In genomic region chr10:21808525-21808924, GRCh38 we compare ENCODE assay signal across 1 cellular context.
TF ChIP-seq lines count a peak whose summit lies in the region.

No MANE protein-coding gene starts in this region.

TF ChIP-seq in GM23338, 12 proteins besides CTCF, POLR2A, EP300 and RAD21 (continued from another document):
- TF ChIP-seq, protein P1, sequence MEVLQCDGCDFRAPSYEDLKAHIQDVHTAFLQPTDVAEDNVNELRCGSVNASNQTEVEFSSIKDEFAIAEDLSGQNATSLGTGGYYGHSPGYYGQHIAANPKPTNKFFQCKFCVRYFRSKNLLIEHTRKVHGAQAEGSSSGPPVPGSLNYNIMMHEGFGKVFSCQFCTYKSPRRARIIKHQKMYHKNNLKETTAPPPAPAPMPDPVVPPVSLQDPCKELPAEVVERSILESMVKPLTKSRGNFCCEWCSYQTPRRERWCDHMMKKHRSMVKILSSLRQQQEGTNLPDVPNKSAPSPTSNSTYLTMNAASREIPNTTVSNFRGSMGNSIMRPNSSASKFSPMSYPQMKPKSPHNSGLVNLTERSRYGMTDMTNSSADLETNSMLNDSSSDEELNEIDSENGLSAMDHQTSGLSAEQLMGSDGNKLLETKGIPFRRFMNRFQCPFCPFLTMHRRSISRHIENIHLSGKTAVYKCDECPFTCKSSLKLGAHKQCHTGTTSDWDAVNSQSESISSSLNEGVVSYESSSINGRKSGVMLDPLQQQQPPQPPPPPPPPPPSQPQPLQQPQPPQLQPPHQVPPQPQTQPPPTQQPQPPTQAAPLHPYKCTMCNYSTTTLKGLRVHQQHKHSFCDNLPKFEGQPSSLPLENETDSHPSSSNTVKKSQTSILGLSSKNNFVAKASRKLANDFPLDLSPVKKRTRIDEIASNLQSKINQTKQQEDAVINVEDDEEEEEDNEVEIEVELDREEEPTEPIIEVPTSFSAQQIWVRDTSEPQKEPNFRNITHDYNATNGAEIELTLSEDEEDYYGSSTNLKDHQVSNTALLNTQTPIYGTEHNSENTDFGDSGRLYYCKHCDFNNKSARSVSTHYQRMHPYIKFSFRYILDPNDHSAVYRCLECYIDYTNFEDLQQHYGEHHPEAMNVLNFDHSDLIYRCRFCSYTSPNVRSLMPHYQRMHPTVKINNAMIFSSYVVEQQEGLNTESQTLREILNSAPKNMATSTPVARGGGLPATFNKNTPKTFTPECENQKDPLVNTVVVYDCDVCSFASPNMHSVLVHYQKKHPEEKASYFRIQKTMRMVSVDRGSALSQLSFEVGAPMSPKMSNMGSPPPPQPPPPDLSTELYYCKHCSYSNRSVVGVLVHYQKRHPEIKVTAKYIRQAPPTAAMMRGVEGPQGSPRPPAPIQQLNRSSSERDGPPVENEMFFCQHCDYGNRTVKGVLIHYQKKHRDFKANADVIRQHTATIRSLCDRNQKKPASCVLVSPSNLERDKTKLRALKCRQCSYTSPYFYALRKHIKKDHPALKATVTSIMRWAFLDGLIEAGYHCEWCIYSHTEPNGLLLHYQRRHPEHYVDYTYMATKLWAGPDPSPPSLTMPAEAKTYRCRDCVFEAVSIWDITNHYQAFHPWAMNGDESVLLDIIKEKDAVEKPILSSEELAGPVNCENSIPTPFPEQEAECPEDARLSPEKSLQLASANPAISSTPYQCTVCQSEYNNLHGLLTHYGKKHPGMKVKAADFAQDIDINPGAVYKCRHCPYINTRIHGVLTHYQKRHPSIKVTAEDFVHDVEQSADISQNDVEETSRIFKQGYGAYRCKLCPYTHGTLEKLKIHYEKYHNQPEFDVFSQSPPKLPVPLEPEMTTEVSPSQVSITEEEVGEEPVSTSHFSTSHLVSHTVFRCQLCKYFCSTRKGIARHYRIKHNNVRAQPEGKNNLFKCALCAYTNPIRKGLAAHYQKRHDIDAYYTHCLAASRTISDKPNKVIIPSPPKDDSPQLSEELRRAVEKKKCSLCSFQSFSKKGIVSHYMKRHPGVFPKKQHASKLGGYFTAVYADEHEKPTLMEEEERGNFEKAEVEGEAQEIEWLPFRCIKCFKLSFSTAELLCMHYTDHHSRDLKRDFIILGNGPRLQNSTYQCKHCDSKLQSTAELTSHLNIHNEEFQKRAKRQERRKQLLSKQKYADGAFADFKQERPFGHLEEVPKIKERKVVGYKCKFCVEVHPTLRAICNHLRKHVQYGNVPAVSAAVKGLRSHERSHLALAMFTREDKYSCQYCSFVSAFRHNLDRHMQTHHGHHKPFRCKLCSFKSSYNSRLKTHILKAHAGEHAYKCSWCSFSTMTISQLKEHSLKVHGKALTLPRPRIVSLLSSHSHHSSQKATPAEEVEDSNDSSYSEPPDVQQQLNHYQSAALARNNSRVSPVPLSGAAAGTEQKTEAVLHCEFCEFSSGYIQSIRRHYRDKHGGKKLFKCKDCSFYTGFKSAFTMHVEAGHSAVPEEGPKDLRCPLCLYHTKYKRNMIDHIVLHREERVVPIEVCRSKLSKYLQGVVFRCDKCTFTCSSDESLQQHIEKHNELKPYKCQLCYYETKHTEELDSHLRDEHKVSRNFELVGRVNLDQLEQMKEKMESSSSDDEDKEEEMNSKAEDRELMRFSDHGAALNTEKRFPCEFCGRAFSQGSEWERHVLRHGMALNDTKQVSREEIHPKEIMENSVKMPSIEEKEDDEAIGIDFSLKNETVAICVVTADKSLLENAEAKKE (CRISPR knock-in tag; IDR thresholded peaks at IDR 0.05): no peak
- TF ChIP-seq EZH2phosphoT487 (IDR thresholded peaks at IDR 0.05; ENCODE audit: unreplicated experiment): no peak
- TF ChIP-seq ZNF331 (CRISPR knock-in tag; IDR thresholded peaks at IDR 0.05; ENCODE audit: low read depth): no peak
- TF ChIP-seq JUNB (IDR thresholded peaks at IDR 0.05; ENCODE audit: unreplicated experiment): no peak
- no peak for TF ChIP-seq EZH2 (IDR thresholded peaks at IDR 0.05; ENCODE audit: low read depth, unreplicated experiment)
- no peak for TF ChIP-seq ETS1 (IDR thresholded peaks at IDR 0.05)
- no peak for TF ChIP-seq NANOG (IDR thresholded peaks at IDR 0.05; ENCODE audit: borderline replicate concordance)
- TF ChIP-seq POLR2AphosphoS5 (IDR thresholded peaks at IDR 0.05; ENCODE audit: low read depth): no peak
